In the genomic region with DNA sequence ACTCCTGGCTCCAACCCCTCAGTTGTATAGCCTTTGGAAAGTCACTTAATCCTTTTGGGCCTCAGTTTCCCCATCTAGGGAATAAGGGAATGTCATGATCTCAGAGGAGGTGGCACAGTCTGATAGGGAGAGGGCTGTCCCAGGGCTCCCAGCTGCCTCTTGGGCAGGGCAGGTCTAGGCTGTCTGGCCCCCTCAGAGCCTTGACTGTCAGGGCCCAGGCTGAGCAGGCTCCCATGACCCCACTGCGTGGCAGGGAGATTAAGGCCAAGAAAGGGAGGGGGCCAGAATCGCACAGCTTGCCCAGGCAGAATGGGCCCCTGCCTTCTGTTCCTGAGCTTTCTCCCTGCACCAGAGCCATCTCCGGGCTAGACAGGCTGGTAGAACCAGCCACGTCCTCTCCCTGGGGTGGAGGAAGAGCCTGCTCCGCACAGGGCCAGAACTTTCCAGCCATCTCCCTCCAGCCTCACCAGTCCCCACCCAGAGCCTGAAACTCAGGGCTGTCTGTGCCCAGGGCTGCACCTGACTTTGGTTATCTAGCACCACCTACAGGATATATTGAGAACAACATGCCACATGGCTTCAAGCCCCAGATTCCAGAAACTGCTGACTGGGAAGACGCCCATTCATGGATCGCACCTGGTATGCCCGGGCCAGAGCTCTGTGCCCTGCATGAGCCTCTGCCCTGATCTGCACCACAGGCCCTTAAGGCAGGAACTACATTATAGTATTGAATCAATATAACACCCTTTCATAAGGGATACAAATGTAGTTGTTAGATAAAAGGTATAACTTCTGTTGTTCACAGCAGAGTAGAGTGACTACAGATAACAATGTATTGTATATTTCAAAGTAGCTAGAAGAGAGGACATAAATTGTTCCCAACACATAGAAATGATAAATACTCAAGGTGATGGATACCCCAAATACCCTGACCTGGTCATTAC, we compare ENCODE assay signal across 1 cellular context.
TF ChIP-seq lines count a peak whose summit lies in the region.

No MANE protein-coding gene starts in this region.

TF ChIP-seq in K562, 482 proteins besides CTCF, POLR2A, EP300 and RAD21 (continued from another document and continues in another):
- TF ChIP-seq, protein P1, sequence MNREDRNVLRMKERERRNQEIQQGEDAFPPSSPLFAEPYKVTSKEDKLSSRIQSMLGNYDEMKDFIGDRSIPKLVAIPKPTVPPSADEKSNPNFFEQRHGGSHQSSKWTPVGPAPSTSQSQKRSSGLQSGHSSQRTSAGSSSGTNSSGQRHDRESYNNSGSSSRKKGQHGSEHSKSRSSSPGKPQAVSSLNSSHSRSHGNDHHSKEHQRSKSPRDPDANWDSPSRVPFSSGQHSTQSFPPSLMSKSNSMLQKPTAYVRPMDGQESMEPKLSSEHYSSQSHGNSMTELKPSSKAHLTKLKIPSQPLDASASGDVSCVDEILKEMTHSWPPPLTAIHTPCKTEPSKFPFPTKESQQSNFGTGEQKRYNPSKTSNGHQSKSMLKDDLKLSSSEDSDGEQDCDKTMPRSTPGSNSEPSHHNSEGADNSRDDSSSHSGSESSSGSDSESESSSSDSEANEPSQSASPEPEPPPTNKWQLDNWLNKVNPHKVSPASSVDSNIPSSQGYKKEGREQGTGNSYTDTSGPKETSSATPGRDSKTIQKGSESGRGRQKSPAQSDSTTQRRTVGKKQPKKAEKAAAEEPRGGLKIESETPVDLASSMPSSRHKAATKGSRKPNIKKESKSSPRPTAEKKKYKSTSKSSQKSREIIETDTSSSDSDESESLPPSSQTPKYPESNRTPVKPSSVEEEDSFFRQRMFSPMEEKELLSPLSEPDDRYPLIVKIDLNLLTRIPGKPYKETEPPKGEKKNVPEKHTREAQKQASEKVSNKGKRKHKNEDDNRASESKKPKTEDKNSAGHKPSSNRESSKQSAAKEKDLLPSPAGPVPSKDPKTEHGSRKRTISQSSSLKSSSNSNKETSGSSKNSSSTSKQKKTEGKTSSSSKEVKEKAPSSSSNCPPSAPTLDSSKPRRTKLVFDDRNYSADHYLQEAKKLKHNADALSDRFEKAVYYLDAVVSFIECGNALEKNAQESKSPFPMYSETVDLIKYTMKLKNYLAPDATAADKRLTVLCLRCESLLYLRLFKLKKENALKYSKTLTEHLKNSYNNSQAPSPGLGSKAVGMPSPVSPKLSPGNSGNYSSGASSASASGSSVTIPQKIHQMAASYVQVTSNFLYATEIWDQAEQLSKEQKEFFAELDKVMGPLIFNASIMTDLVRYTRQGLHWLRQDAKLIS (CRISPR knock-in tag; IDR thresholded peaks at IDR 0.05), result no peak
- TF ChIP-seq GATAD2A (IDR thresholded peaks at IDR 0.05), result no peak
- TF ChIP-seq, protein P2, sequence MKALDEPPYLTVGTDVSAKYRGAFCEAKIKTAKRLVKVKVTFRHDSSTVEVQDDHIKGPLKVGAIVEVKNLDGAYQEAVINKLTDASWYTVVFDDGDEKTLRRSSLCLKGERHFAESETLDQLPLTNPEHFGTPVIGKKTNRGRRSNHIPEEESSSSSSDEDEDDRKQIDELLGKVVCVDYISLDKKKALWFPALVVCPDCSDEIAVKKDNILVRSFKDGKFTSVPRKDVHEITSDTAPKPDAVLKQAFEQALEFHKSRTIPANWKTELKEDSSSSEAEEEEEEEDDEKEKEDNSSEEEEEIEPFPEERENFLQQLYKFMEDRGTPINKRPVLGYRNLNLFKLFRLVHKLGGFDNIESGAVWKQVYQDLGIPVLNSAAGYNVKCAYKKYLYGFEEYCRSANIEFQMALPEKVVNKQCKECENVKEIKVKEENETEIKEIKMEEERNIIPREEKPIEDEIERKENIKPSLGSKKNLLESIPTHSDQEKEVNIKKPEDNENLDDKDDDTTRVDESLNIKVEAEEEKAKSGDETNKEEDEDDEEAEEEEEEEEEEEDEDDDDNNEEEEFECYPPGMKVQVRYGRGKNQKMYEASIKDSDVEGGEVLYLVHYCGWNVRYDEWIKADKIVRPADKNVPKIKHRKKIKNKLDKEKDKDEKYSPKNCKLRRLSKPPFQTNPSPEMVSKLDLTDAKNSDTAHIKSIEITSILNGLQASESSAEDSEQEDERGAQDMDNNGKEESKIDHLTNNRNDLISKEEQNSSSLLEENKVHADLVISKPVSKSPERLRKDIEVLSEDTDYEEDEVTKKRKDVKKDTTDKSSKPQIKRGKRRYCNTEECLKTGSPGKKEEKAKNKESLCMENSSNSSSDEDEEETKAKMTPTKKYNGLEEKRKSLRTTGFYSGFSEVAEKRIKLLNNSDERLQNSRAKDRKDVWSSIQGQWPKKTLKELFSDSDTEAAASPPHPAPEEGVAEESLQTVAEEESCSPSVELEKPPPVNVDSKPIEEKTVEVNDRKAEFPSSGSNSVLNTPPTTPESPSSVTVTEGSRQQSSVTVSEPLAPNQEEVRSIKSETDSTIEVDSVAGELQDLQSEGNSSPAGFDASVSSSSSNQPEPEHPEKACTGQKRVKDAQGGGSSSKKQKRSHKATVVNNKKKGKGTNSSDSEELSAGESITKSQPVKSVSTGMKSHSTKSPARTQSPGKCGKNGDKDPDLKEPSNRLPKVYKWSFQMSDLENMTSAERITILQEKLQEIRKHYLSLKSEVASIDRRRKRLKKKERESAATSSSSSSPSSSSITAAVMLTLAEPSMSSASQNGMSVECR (CRISPR knock-in tag; IDR thresholded peaks at IDR 0.05), result no peak
- TF ChIP-seq, protein P3, sequence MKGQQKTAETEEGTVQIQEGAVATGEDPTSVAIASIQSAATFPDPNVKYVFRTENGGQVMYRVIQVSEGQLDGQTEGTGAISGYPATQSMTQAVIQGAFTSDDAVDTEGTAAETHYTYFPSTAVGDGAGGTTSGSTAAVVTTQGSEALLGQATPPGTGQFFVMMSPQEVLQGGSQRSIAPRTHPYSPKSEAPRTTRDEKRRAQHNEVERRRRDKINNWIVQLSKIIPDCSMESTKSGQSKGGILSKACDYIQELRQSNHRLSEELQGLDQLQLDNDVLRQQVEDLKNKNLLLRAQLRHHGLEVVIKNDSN (CRISPR knock-in tag; IDR thresholded peaks at IDR 0.05), result peak; percentile 45
- TF ChIP-seq TBL1XR1 (IDR thresholded peaks at IDR 0.05; ENCODE audit: low read length in 2 of 2), result no peak
- TF ChIP-seq, protein P4, sequence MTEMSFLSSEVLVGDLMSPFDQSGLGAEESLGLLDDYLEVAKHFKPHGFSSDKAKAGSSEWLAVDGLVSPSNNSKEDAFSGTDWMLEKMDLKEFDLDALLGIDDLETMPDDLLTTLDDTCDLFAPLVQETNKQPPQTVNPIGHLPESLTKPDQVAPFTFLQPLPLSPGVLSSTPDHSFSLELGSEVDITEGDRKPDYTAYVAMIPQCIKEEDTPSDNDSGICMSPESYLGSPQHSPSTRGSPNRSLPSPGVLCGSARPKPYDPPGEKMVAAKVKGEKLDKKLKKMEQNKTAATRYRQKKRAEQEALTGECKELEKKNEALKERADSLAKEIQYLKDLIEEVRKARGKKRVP (CRISPR knock-in tag; IDR thresholded peaks at IDR 0.05), result no peak
- no peak for TF ChIP-seq ZKSCAN1 (IDR thresholded peaks at IDR 0.05; ENCODE audit: low read depth, low read length)
- no peak; a peak in 1 of 4 replicates for TF ChIP-seq NONO (IDR thresholded peaks at IDR 0.05; ENCODE audit: low read depth in 2 of 2, low read length in 1 of 2)
- no peak for TF ChIP-seq RHOXF2B (CRISPR knock-in tag; conservative IDR thresholded peaks at IDR 0.05)
- TF ChIP-seq CHD2 (IDR thresholded peaks at IDR 0.05; ENCODE audit: low read depth, low read length), result no peak
- no peak for TF ChIP-seq RFX5 (IDR thresholded peaks at IDR 0.05; ENCODE audit: low read depth, low read length)
- TF ChIP-seq ZNF780A (CRISPR knock-in tag; IDR thresholded peaks at IDR 0.05), result no peak
- TF ChIP-seq ZNF707 (CRISPR knock-in tag; conservative IDR thresholded peaks at IDR 0.05), result no peak
- TF ChIP-seq ZNF143 (CRISPR knock-in tag; IDR thresholded peaks at IDR 0.05), result no peak
- no peak for TF ChIP-seq TCF7 (IDR thresholded peaks at IDR 0.05; ENCODE audit: borderline replicate concordance)
- no peak for TF ChIP-seq TCFL5 (CRISPR knock-in tag; conservative IDR thresholded peaks at IDR 0.05)
- TF ChIP-seq RCOR1 (IDR thresholded peaks at IDR 0.05; ENCODE audit: borderline replicate concordance in 1 of 2, low read depth in 2 of 2, low read length in 2 of 2), result peak in 1 of 2 experiments; percentile 28; a peak in 1 of 4 replicates
- no peak for TF ChIP-seq MTA1 (IDR thresholded peaks at IDR 0.05; ENCODE audit: borderline replicate concordance)
- no peak for TF ChIP-seq ARHGAP35 (IDR thresholded peaks at IDR 0.05; ENCODE audit: partially characterized antibody)
- TF ChIP-seq ZNF75A (CRISPR knock-in tag; IDR thresholded peaks at IDR 0.05), result no peak
- TF ChIP-seq CHD1 (IDR thresholded peaks at IDR 0.05; ENCODE audit: low read length), result no peak
- no peak for TF ChIP-seq CEBPG (CRISPR knock-in tag; IDR thresholded peaks at IDR 0.05)
- no peak for TF ChIP-seq CEBPG (tag; conservative IDR thresholded peaks at IDR 0.05 in 1 of 2, IDR thresholded peaks at IDR 0.05 in 1 of 2)
- TF ChIP-seq ZC3H8 (IDR thresholded peaks at IDR 0.05), result no peak
- TF ChIP-seq MCM2 (IDR thresholded peaks at IDR 0.05; ENCODE audit: low read depth), result no peak
- TF ChIP-seq, protein P5, sequence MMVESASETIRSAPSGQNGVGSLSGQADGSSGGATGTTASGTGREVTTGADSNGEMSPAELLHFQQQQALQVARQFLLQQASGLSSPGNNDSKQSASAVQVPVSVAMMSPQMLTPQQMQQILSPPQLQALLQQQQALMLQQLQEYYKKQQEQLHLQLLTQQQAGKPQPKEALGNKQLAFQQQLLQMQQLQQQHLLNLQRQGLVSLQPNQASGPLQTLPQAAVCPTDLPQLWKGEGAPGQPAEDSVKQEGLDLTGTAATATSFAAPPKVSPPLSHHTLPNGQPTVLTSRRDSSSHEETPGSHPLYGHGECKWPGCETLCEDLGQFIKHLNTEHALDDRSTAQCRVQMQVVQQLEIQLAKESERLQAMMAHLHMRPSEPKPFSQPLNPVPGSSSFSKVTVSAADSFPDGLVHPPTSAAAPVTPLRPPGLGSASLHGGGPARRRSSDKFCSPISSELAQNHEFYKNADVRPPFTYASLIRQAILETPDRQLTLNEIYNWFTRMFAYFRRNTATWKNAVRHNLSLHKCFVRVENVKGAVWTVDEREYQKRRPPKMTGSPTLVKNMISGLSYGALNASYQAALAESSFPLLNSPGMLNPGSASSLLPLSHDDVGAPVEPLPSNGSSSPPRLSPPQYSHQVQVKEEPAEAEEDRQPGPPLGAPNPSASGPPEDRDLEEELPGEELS (CRISPR knock-in tag; IDR thresholded peaks at IDR 0.05; ENCODE audit: borderline replicate concordance), result no peak
- no peak for TF ChIP-seq FUS (optimal IDR thresholded peaks at IDR 0.05; ENCODE audit: low read depth, low read length)
- no peak for TF ChIP-seq ZNF311 (CRISPR knock-in tag; IDR thresholded peaks at IDR 0.05)
- TF ChIP-seq TEAD2 (tag; IDR thresholded peaks at IDR 0.05), result no peak
- TF ChIP-seq NUFIP1 (IDR thresholded peaks at IDR 0.05; ENCODE audit: partially characterized antibody), result no peak
- no peak for TF ChIP-seq KAT7 (CRISPR knock-in tag; IDR thresholded peaks at IDR 0.05; ENCODE audit: borderline replicate concordance)
- no peak for TF ChIP-seq FOXJ2 (tag; IDR thresholded peaks at IDR 0.05)
- no peak for TF ChIP-seq SREBF1 (IDR thresholded peaks at IDR 0.05; ENCODE audit: borderline replicate concordance, low read depth, low read length)
- no peak for TF ChIP-seq HDAC1 (IDR thresholded peaks at IDR 0.05)
- TF ChIP-seq ETS2 (tag; IDR thresholded peaks at IDR 0.05; ENCODE audit: borderline replicate concordance, poor library complexity, severe bottlenecking), result no peak
- no peak for TF ChIP-seq FOXJ3 (CRISPR knock-in tag; IDR thresholded peaks at IDR 0.05)
- TF ChIP-seq GATA2 (CRISPR knock-in tag; IDR thresholded peaks at IDR 0.05), result no peak
- TF ChIP-seq, protein P6, sequence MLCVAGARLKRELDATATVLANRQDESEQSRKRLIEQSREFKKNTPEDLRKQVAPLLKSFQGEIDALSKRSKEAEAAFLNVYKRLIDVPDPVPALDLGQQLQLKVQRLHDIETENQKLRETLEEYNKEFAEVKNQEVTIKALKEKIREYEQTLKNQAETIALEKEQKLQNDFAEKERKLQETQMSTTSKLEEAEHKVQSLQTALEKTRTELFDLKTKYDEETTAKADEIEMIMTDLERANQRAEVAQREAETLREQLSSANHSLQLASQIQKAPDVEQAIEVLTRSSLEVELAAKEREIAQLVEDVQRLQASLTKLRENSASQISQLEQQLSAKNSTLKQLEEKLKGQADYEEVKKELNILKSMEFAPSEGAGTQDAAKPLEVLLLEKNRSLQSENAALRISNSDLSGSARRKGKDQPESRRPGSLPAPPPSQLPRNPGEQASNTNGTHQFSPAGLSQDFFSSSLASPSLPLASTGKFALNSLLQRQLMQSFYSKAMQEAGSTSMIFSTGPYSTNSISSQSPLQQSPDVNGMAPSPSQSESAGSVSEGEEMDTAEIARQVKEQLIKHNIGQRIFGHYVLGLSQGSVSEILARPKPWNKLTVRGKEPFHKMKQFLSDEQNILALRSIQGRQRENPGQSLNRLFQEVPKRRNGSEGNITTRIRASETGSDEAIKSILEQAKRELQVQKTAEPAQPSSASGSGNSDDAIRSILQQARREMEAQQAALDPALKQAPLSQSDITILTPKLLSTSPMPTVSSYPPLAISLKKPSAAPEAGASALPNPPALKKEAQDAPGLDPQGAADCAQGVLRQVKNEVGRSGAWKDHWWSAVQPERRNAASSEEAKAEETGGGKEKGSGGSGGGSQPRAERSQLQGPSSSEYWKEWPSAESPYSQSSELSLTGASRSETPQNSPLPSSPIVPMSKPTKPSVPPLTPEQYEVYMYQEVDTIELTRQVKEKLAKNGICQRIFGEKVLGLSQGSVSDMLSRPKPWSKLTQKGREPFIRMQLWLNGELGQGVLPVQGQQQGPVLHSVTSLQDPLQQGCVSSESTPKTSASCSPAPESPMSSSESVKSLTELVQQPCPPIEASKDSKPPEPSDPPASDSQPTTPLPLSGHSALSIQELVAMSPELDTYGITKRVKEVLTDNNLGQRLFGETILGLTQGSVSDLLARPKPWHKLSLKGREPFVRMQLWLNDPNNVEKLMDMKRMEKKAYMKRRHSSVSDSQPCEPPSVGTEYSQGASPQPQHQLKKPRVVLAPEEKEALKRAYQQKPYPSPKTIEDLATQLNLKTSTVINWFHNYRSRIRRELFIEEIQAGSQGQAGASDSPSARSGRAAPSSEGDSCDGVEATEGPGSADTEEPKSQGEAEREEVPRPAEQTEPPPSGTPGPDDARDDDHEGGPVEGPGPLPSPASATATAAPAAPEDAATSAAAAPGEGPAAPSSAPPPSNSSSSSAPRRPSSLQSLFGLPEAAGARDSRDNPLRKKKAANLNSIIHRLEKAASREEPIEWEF (CRISPR knock-in tag; IDR thresholded peaks at IDR 0.05), result no peak
- no peak for TF ChIP-seq KLF1 (tag; IDR thresholded peaks at IDR 0.05)
- TF ChIP-seq CAMTA2 (CRISPR knock-in tag; conservative IDR thresholded peaks at IDR 0.05), result no peak
- TF ChIP-seq ZNF41 (CRISPR knock-in tag; conservative IDR thresholded peaks at IDR 0.05), result no peak
- TF ChIP-seq IFI16 (CRISPR knock-in tag; IDR thresholded peaks at IDR 0.05), result no peak
- TF ChIP-seq DDX20 (tag; IDR thresholded peaks at IDR 0.05; ENCODE audit: low read depth), result no peak
- no peak for TF ChIP-seq NFIX (CRISPR knock-in tag; IDR thresholded peaks at IDR 0.05; ENCODE audit: low read depth)
- no peak for TF ChIP-seq CREBBP (IDR thresholded peaks at IDR 0.05; ENCODE audit: low read depth, low read length)
- TF ChIP-seq ZNF146 (CRISPR knock-in tag; IDR thresholded peaks at IDR 0.05; ENCODE audit: unreplicated experiment), result no peak
- TF ChIP-seq ETV6 (IDR thresholded peaks at IDR 0.05; ENCODE audit: borderline replicate concordance in 1 of 2, low read depth in 2 of 2, low read length in 1 of 2), result no peak
- no peak for TF ChIP-seq ETV6 (CRISPR knock-in tag; IDR thresholded peaks at IDR 0.05; ENCODE audit: borderline replicate concordance)
- no peak for TF ChIP-seq ZNF274 (IDR thresholded peaks at IDR 0.05; ENCODE audit: borderline replicate concordance, low read depth, low read length)
